In genomic region chr12:2794736-2795289, GRCh38 we compare ENCODE assay signal across 1 cellular context.
TF ChIP-seq lines count a peak whose summit lies in the region.

A gene with protein sequence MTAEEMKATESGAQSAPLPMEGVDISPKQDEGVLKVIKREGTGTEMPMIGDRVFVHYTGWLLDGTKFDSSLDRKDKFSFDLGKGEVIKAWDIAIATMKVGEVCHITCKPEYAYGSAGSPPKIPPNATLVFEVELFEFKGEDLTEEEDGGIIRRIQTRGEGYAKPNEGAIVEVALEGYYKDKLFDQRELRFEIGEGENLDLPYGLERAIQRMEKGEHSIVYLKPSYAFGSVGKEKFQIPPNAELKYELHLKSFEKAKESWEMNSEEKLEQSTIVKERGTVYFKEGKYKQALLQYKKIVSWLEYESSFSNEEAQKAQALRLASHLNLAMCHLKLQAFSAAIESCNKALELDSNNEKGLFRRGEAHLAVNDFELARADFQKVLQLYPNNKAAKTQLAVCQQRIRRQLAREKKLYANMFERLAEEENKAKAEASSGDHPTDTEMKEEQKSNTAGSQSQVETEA (plus strand): TSS chr12:2794970. CDS start chr12:2795140, 170 bp downstream.

TF ChIP-seq in K562, 482 proteins besides CTCF, POLR2A, EP300 and RAD21 (continued from another document and continues in another):
- TF ChIP-seq E4F1 (CRISPR knock-in tag; IDR thresholded peaks at IDR 0.05; ENCODE audit: borderline replicate concordance) (no peak), TCF15 (CRISPR knock-in tag; IDR thresholded peaks at IDR 0.05) (no peak), MAFK (IDR thresholded peaks at IDR 0.05; ENCODE audit: low read length) (no peak), ILF3 (IDR thresholded peaks at IDR 0.05; ENCODE audit: borderline replicate concordance) (no peak), ZNF282 (CRISPR knock-in tag; IDR thresholded peaks at IDR 0.05) (no peak), TRIM28 (IDR thresholded peaks at IDR 0.05) (no peak), PRDM10 (IDR thresholded peaks at IDR 0.05; ENCODE audit: partially characterized antibody) (peak; percentile 33), ZNF584 (CRISPR knock-in tag; IDR thresholded peaks at IDR 0.05; ENCODE audit: low read depth) (no peak), CAMTA2 (CRISPR knock-in tag; conservative IDR thresholded peaks at IDR 0.05) (no peak), HMG20A (CRISPR knock-in tag; conservative IDR thresholded peaks at IDR 0.05) (no peak), PRMT5 (CRISPR knock-in tag; IDR thresholded peaks at IDR 0.05) (no peak), ARID1B (IDR thresholded peaks at IDR 0.05) (no peak), CEBPB (tag; IDR thresholded peaks at IDR 0.05) (no peak), MCM2 (IDR thresholded peaks at IDR 0.05; ENCODE audit: low read depth) (no peak), ZBTB33 (CRISPR knock-in tag; IDR thresholded peaks at IDR 0.05) (no peak), CCNT2 (IDR thresholded peaks at IDR 0.05; ENCODE audit: borderline replicate concordance, extremely low read depth, insufficient read length, low read depth, low read length) (peak; percentile 54), ZNF699 (CRISPR knock-in tag; IDR thresholded peaks at IDR 0.05; ENCODE audit: insufficient replicate concordance) (no peak), CREB1 (IDR thresholded peaks at IDR 0.05) (no peak), CREB1 (CRISPR knock-in tag; IDR thresholded peaks at IDR 0.05) (no peak), CBFA2T2 (conservative IDR thresholded peaks at IDR 0.05) (no peak), TARDBP (IDR thresholded peaks at IDR 0.05) (no peak), NFATC3 (IDR thresholded peaks at IDR 0.05) (no peak), RB1 (IDR thresholded peaks at IDR 0.05; ENCODE audit: low read depth) (peak; percentile 48; the same call in 1 of the 2 replicates), POLR2H (tag; IDR thresholded peaks at IDR 0.05; ENCODE audit: low read depth) (no peak), CBX1 (IDR thresholded peaks at IDR 0.05; ENCODE audit: low read depth) (peak; percentile 59; the same call in 1 of the 2 replicates), ATF6 (CRISPR knock-in tag; IDR thresholded peaks at IDR 0.05) (no peak), PYGO2 (tag; IDR thresholded peaks at IDR 0.05) (no peak), GABPB2 (CRISPR knock-in tag; conservative IDR thresholded peaks at IDR 0.05) (no peak), CBFB (CRISPR knock-in tag; IDR thresholded peaks at IDR 0.05) (no peak), MAX (CRISPR knock-in tag; IDR thresholded peaks at IDR 0.05) (peak; percentile 23; the same call in 1 of the 2 replicates), PRPF4 (IDR thresholded peaks at IDR 0.05; ENCODE audit: insufficient read depth, low read depth, low read length, poor library complexity, severe bottlenecking) (no peak), ATF7 (IDR thresholded peaks at IDR 0.05) (0 out of 2 replicates have a peak, but pooled peaks have one; percentile 22), MTA3 (IDR thresholded peaks at IDR 0.05; ENCODE audit: borderline replicate concordance) (peak; percentile 52; the same call in 1 of the 2 replicates), ZNF212 (CRISPR knock-in tag; IDR thresholded peaks at IDR 0.05) (no peak), SMARCC2 (IDR thresholded peaks at IDR 0.05; ENCODE audit: low read depth) (no peak), CXXC5 (CRISPR knock-in tag; IDR thresholded peaks at IDR 0.05) (peak; percentile 72), SPI1 (IDR thresholded peaks at IDR 0.05; ENCODE audit: borderline replicate concordance, low read depth, low read length) (no peak), RBFOX2 (IDR thresholded peaks at IDR 0.05; ENCODE audit: low read depth, low read length) (peak; percentile 85), FOSL1 (tag; conservative IDR thresholded peaks at IDR 0.05) (no peak), ZBTB8A (IDR thresholded peaks at IDR 0.05; ENCODE audit: partially characterized antibody) (no peak)
- TF ChIP-seq, protein P1, sequence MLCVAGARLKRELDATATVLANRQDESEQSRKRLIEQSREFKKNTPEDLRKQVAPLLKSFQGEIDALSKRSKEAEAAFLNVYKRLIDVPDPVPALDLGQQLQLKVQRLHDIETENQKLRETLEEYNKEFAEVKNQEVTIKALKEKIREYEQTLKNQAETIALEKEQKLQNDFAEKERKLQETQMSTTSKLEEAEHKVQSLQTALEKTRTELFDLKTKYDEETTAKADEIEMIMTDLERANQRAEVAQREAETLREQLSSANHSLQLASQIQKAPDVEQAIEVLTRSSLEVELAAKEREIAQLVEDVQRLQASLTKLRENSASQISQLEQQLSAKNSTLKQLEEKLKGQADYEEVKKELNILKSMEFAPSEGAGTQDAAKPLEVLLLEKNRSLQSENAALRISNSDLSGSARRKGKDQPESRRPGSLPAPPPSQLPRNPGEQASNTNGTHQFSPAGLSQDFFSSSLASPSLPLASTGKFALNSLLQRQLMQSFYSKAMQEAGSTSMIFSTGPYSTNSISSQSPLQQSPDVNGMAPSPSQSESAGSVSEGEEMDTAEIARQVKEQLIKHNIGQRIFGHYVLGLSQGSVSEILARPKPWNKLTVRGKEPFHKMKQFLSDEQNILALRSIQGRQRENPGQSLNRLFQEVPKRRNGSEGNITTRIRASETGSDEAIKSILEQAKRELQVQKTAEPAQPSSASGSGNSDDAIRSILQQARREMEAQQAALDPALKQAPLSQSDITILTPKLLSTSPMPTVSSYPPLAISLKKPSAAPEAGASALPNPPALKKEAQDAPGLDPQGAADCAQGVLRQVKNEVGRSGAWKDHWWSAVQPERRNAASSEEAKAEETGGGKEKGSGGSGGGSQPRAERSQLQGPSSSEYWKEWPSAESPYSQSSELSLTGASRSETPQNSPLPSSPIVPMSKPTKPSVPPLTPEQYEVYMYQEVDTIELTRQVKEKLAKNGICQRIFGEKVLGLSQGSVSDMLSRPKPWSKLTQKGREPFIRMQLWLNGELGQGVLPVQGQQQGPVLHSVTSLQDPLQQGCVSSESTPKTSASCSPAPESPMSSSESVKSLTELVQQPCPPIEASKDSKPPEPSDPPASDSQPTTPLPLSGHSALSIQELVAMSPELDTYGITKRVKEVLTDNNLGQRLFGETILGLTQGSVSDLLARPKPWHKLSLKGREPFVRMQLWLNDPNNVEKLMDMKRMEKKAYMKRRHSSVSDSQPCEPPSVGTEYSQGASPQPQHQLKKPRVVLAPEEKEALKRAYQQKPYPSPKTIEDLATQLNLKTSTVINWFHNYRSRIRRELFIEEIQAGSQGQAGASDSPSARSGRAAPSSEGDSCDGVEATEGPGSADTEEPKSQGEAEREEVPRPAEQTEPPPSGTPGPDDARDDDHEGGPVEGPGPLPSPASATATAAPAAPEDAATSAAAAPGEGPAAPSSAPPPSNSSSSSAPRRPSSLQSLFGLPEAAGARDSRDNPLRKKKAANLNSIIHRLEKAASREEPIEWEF (CRISPR knock-in tag; IDR thresholded peaks at IDR 0.05) = no peak
